29 cellular contexts compared by ENCODE assay signal in the genomic region with DNA sequence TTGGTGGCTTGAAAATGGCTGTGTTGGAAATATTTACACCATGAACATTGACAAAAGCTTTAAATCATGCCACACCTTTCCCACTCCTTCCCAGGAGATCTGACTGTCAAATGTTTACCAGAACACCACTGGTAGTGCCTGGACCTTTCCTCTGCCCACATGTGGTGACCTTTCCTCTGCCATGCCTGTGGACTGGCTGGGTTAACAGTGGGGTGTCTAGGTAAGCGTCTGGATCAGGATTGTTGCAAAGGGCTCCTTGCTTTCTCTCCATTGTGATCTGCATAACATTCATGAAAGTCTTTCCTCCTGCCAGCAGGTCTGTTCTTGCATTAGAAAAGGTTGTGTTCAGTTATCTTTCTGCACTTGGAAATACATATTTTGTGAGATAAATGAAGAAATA.
"Had no signal": no experiment of that assay in that cellular context is flagged by ENCODE, and none has a peak within 500 bp of the region (broad histone marks: within the 10 kb centered on the region; RNA-seq: fewer than 3 reads in every experiment).

No MANE protein-coding gene starts in this region.

- ATAC-seq: activated naive CD4-positive, alpha-beta T cell treated with anti-CD3 and anti-CD28 coated beads, Interleukin-2, amount 50 U/mL, for 72 hours; activated T-cell treated with anti-CD3 and anti-CD28 coated beads, Interleukin-2, amount 50 U/mL, for 72 hours; foreskin keratinocyte; gastrocnemius medialis; heart left ventricle had no signal

- H3K9me3 Mint-ChIP-seq: activated CD4-positive, alpha-beta memory T cell treated with anti-CD3 and anti-CD28 coated beads, Interleukin-2, amount 10 ng/mL, durations not matched to agents 7 days and 5 days; activated CD4-positive, alpha-beta T cell treated with anti-CD3 and anti-CD28 coated beads, Interleukin-2, amount 10 ng/mL, durations not matched to agents 7 days and 5 days; activated naive CD4-positive, alpha-beta T cell treated with anti-CD3 and anti-CD28 coated beads, Interleukin-2, amount 10 ng/mL, durations not matched to agents 7 days and 5 days; activated naive CD4-positive, alpha-beta T cell treated with anti-CD3 and anti-CD28 coated beads, Interleukin-2, amount 50 U/mL, for 72 hours; activated naive CD8-positive, alpha-beta T cell treated with anti-CD3 and anti-CD28 coated beads, Interleukin-2, amount 10 ng/mL, durations not matched to agents 7 days and 5 days; dendritic cell treated with granulocyte-macrophage colony-stimulating factor and Interleukin-4, amounts not matched to agents 40 ng/mL and 50 ng/mL, for 4 days had no signal

- H3K4me3 Mint-ChIP-seq: activated CD4-positive, alpha-beta memory T cell treated with anti-CD3 and anti-CD28 coated beads, Interleukin-2, amount 10 ng/mL, durations not matched to agents 7 days and 5 days; activated CD4-positive, alpha-beta T cell treated with anti-CD3 and anti-CD28 coated beads, Interleukin-2, amount 10 ng/mL, durations not matched to agents 7 days and 5 days; activated naive CD4-positive, alpha-beta T cell treated with anti-CD3 and anti-CD28 coated beads, Interleukin-2, amount 10 ng/mL, durations not matched to agents 7 days and 5 days; activated naive CD8-positive, alpha-beta T cell treated with anti-CD3 and anti-CD28 coated beads, Interleukin-2, amount 10 ng/mL, durations not matched to agents 7 days and 5 days; activated T-cell treated with anti-CD3 and anti-CD28 coated beads, Interleukin-2, amount 50 U/mL, for 24 hours; activated T-cell treated with anti-CD3 and anti-CD28 coated beads, Interleukin-2, amount 50 U/mL, for 72 hours; brain; central memory CD8-positive, alpha-beta T cell; dendritic cell treated with granulocyte-macrophage colony-stimulating factor and Interleukin-4, amounts not matched to agents 40 ng/mL and 50 ng/mL, for 4 days had no signal

- H3K27ac Mint-ChIP-seq: activated CD4-positive, alpha-beta memory T cell treated with anti-CD3 and anti-CD28 coated beads, Interleukin-2, amount 10 ng/mL, durations not matched to agents 7 days and 5 days; activated CD4-positive, alpha-beta T cell treated with anti-CD3 and anti-CD28 coated beads, Interleukin-2, amount 10 ng/mL, durations not matched to agents 7 days and 5 days; activated naive CD4-positive, alpha-beta T cell treated with anti-CD3 and anti-CD28 coated beads, Interleukin-2, amount 10 ng/mL, durations not matched to agents 7 days and 5 days; activated naive CD4-positive, alpha-beta T cell treated with anti-CD3 and anti-CD28 coated beads, Interleukin-2, amount 50 U/mL, for 72 hours; activated naive CD8-positive, alpha-beta T cell treated with anti-CD3 and anti-CD28 coated beads, Interleukin-2, amount 10 ng/mL, durations not matched to agents 7 days and 5 days; activated T-cell treated with anti-CD3 and anti-CD28 coated beads, Interleukin-2, amount 50 U/mL, for 24 hours; activated T-cell treated with anti-CD3 and anti-CD28 coated beads, Interleukin-2, amount 50 U/mL, for 72 hours; brain; dendritic cell treated with granulocyte-macrophage colony-stimulating factor and Interleukin-4, amounts not matched to agents 40 ng/mL and 50 ng/mL, for 4 days had no signal

- H3K36me3 ChIP-seq: ascending aorta, esophagus muscularis mucosa, gastrocnemius medialis, heart left ventricle had no signal

- H3K4me1 ChIP-seq: ascending aorta, foreskin keratinocyte, gastrocnemius medialis had no signal

- H3K27me3 ChIP-seq: ascending aorta, dorsolateral prefrontal cortex, esophagus muscularis mucosa, foreskin keratinocyte, gastrocnemius medialis, heart left ventricle had no signal

- H3K36me3 Mint-ChIP-seq: activated naive CD4-positive, alpha-beta T cell treated with anti-CD3 and anti-CD28 coated beads, Interleukin-2, amount 10 ng/mL, durations not matched to agents 7 days and 5 days; activated naive CD4-positive, alpha-beta T cell treated with anti-CD3 and anti-CD28 coated beads, Interleukin-2, amount 50 U/mL, for 72 hours; activated naive CD8-positive, alpha-beta T cell treated with anti-CD3 and anti-CD28 coated beads, Interleukin-2, amount 10 ng/mL, durations not matched to agents 7 days and 5 days; brain had no signal

- H3K4me3 ChIP-seq: ascending aorta, coronary artery, dorsolateral prefrontal cortex, esophagus muscularis mucosa, gastrocnemius medialis, heart left ventricle had no signal

- H3K4me1 Mint-ChIP-seq: activated CD4-positive, alpha-beta memory T cell treated with anti-CD3 and anti-CD28 coated beads, Interleukin-2, amount 10 ng/mL, durations not matched to agents 7 days and 5 days; activated CD4-positive, alpha-beta T cell treated with anti-CD3 and anti-CD28 coated beads, Interleukin-2, amount 10 ng/mL, durations not matched to agents 7 days and 5 days; activated naive CD4-positive, alpha-beta T cell treated with anti-CD3 and anti-CD28 coated beads, Interleukin-2, amount 10 ng/mL, durations not matched to agents 7 days and 5 days; activated naive CD8-positive, alpha-beta T cell treated with anti-CD3 and anti-CD28 coated beads, Interleukin-2, amount 10 ng/mL, durations not matched to agents 7 days and 5 days; central memory CD8-positive, alpha-beta T cell had no signal

- FAIRE-seq: bronchial epithelial cell had no signal

- H3K9me3 ChIP-seq: ascending aorta, esophagus muscularis mucosa, gastrocnemius medialis had no signal

- H3K27ac ChIP-seq: ascending aorta, coronary artery, dorsolateral prefrontal cortex, esophagus muscularis mucosa, foreskin keratinocyte, gastrocnemius medialis, heart left ventricle had no signal

- H3K27me3 Mint-ChIP-seq: activated CD4-positive, alpha-beta memory T cell treated with anti-CD3 and anti-CD28 coated beads, Interleukin-2, amount 10 ng/mL, durations not matched to agents 7 days and 5 days; activated CD4-positive, alpha-beta T cell treated with anti-CD3 and anti-CD28 coated beads, Interleukin-2, amount 10 ng/mL, durations not matched to agents 7 days and 5 days; activated T-cell treated with anti-CD3 and anti-CD28 coated beads, Interleukin-2, amount 50 U/mL, for 24 hours; central memory CD8-positive, alpha-beta T cell; dendritic cell treated with granulocyte-macrophage colony-stimulating factor and Interleukin-4, amounts not matched to agents 40 ng/mL and 50 ng/mL, for 4 days had no signal

- DNase-seq: activated CD4-positive, alpha-beta memory T cell treated with anti-CD3 and anti-CD28 coated beads, Interleukin-2, amount 10 ng/mL, durations not matched to agents 7 days and 5 days; activated CD4-positive, alpha-beta T cell treated with anti-CD3 and anti-CD28 coated beads for 1 hour; activated CD4-positive, alpha-beta T cell treated with anti-CD3 and anti-CD28 coated beads for 4 hours; activated CD4-positive, alpha-beta T cell treated with anti-CD3 and anti-CD28 coated beads, Interleukin-2, amount 10 ng/mL, durations not matched to agents 7 days and 5 days; activated CD4-positive, alpha-beta T cell treated with anti-CD3 and anti-CD28 coated beads, Interleukin-2, amount 50 U/mL, for 4 hours; activated CD8-positive, alpha-beta memory T cell treated with anti-CD3 and anti-CD28 coated beads, Interleukin-2, amount 50 U/mL, for 48 hours; activated gamma-delta T cell; activated naive CD4-positive, alpha-beta T cell; activated naive CD4-positive, alpha-beta T cell treated with anti-CD3 and anti-CD28 coated beads, Interleukin-2, amount 10 ng/mL, durations not matched to agents 7 days and 5 days; activated naive CD8-positive, alpha-beta T cell treated with anti-CD3 and anti-CD28 coated beads, Interleukin-2, amount 10 ng/mL, durations not matched to agents 7 days and 5 days; activated T-cell treated with anti-CD3 and anti-CD28 coated beads for 4 hours; activated T-cell treated with anti-CD3 and anti-CD28 coated beads, Interleukin-2, amount 50 U/mL, for 24 hours; activated T-cell treated with anti-CD3 and anti-CD28 coated beads, Interleukin-2, amount 50 U/mL, for 72 hours; dorsolateral prefrontal cortex; effector memory CD4-positive, alpha-beta T cell; erythroblast; foreskin keratinocyte; gastrocnemius medialis; glutamatergic neuron; heart left ventricle; T-helper 2 cell had no signal
